ENCODE assay signal across 6 cellular contexts in the genomic region with DNA sequence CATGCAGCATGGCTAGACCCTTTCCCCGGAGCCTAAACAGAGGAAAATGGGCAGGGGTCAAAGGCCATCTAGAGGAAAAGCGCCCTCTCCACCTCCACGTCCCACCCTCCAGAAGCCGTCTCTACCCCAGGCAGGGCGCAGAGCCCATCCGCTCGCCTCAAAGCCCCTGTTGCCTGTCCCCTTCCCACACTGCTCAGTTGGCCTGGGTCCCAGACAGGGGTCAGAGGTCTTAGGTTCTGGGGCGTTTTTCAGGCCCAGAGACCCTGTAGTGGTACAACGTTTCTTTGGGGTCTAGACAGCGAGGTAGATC. TPM values are rescaled to one million over a fixed set of nuclear protein-coding genes. Genes with fewer than 3 reads are reported as not detected.
DNase-seq lines count a peak whose midpoint lies in the region; ATAC-seq and TF ChIP-seq lines count a peak whose summit lies in the region.

No MANE protein-coding gene starts in this region.

- ATAC-seq in GM18498 (IDR thresholded peaks at IDR 0.05; ENCODE audit: unreplicated experiment) (peak; percentile 16), HG03045 (IDR thresholded peaks at IDR 0.05; ENCODE audit: unreplicated experiment) (peak; percentile 18)

- in situ Hi-C loops in brain microvascular endothelial cell (cut with HindIII; ENCODE audit: low pct_ligation_motif_present, low sequenced_read_pairs), result no loop called here

- H3K27ac Mint-ChIP-seq in neural crest cell (ENCODE audit: unreplicated experiment), result peak overlapping the region; percentile 94

- peak overlapping the region; percentile 88 for H3K4me3 Mint-ChIP-seq in neural crest cell

- peaks cover 7% of the 10 kb centered on the region for H3K27me3 Mint-ChIP-seq in neural crest cell (ENCODE audit: low read depth)

- no peaks in the 10 kb centered on the region for H3K27me3 ChIP-seq in brain microvascular endothelial cell (replicated peaks)

- peak overlapping the region; percentile 44 for H3K27ac ChIP-seq in brain microvascular endothelial cell

- TF ChIP-seq CTCF in brain microvascular endothelial cell (IDR thresholded peaks at IDR 0.05; ENCODE audit: low read depth, low read length, missing control alignments), result no peak
- TF ChIP-seq CTCF in neural crest cell (conservative IDR thresholded peaks at IDR 0.05), result no peak

- peaks cover 2% of the 10 kb centered on the region for H3K9me3 Mint-ChIP-seq in neural crest cell

- H3K4me3 ChIP-seq in brain microvascular endothelial cell (ENCODE audit: low read depth, low read length), result peak overlapping the region; percentile 70

- no peak for DNase-seq in brain microvascular endothelial cell
- no peak for DNase-seq in neural crest cell (ENCODE audit: low read depth, low spot score)
- no peak for DNase-seq in NCI-H1930 (lab: John Stamatoyannopoulos, UW)
- DNase-seq in pons (ENCODE audit: low spot score), result no peak

- peaks cover 15% of the 10 kb centered on the region for H3K4me1 Mint-ChIP-seq in neural crest cell

- no peaks in the 10 kb centered on the region for H3K36me3 Mint-ChIP-seq in neural crest cell (ENCODE audit: low read depth)

- no peaks in the 10 kb centered on the region for H3K36me3 ChIP-seq in brain microvascular endothelial cell (replicated peaks)

RNA-seq across cellular contexts. Expression of a gene that starts 0.3 kb away (rescaled TPM):
- total RNA-seq in neural crest cell, result 6.8 and 8.4 TPM in 2 replicates

RNA-seq across cellular contexts. Expression of a gene that starts 0.7 kb away (rescaled TPM):
- total RNA-seq in neural crest cell, result not detected in 2 replicates

RNA-seq across cellular contexts. Expression of a gene that starts 27.9 kb away (rescaled TPM):
- total RNA-seq in neural crest cell, result 163 and 172 TPM in 2 replicates

RNA-seq across cellular contexts. Expression of a gene that starts 30.0 kb away (rescaled TPM):
- total RNA-seq in neural crest cell, result 0.68 and 0.75 TPM in 2 replicates

RNA-seq across cellular contexts. Expression of a gene that starts 38.1 kb away (rescaled TPM):
- total RNA-seq in neural crest cell, result 27.4 and 30.5 TPM in 2 replicates
